In the genomic region with DNA sequence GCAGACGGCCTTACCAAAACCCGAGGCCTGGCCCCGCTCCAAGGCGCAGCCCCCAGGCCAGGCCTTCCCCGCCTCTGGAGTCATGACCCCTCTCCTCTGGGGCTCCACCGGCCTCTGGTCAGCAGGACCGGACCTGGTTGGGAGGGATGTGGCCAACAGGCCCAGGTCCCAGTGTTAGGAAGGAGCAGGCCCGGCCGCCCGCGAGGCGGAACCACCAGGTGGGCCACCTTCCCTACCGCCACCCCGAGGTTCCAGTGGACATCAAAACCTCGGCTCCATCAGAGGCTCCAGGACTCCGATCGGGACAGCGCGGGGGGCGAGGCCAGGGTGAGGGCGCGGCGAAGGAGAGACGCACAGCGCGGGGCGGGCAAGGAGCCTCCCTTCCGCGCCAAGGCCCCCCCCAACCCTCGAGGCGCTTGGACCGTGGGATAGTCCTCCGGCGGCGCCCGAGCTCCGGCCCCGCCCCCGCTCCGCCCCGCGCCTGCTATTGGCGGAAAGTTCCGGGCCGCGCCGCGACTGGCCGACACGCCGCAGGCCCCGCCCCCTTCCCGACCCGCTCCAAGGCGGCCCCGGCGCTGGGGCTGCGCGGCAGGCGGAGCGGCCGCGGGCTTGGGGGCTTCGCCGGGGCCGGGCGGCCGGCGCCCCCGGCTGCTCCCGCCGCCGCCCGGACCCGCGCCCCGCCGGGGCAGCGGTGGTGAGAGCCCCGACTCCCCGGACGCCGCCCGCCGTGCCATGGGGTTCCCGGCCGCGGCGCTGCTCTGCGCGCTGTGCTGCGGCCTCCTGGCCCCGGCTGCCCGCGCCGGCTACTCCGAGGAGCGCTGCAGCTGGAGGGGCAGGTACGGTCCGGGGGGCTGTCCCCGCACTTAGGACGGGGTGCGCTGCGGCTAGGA, we compare ENCODE assay signal across 8 cellular contexts. TPM values are rescaled to one million over a fixed set of nuclear protein-coding genes. Genes with fewer than 3 reads are reported as not detected.
DNase-seq lines count a peak whose midpoint lies in the region; ATAC-seq and TF ChIP-seq lines count a peak whose summit lies in the region.

TSS of gene METRN (plus strand) at position 561 of the 890 bp plus-strand sequence. CDS start at position 733, 172 bp downstream.

- H3K9me2 ChIP-seq in Karpas-422 (replicated peaks; ENCODE audit: insufficient read depth, low read length) (no peaks in the 10 kb centered on the region), SU-DHL-6 (replicated peaks; ENCODE audit: insufficient read depth, low read length) (no peaks in the 10 kb centered on the region)

- peaks cover 27% of the 10 kb centered on the region for H3K4me1 ChIP-seq in CD8-positive, alpha-beta T cell (ENCODE audit: insufficient read depth, low read length)
- H3K4me1 ChIP-seq in Karpas-422 (ENCODE audit: low read length) (peaks cover 50% of the 10 kb centered on the region), osteoblast (ENCODE audit: insufficient read depth, low read length) (peaks cover 16% of the 10 kb centered on the region), suprapubic skin (peaks cover 27% of the 10 kb centered on the region)

- H3K4me3 Mint-ChIP-seq in CD8-positive, alpha-beta T cell: peak within 1 kb of the TSS; percentile 76
- peak within 1 kb of the TSS; percentile 78 for H3K4me3 Mint-ChIP-seq in activated naive CD8-positive, alpha-beta T cell

- no peaks in the 10 kb centered on the region for H3K9me3 ChIP-seq in CD8-positive, alpha-beta T cell (ENCODE audit: low read length)
- H3K9me3 ChIP-seq in Karpas-422 (ENCODE audit: low read length) (no peaks in the 10 kb centered on the region), SU-DHL-6 (ENCODE audit: insufficient read depth, low read length) (no peaks in the 10 kb centered on the region), osteoblast (ENCODE audit: low read depth, low read length) (no peaks in the 10 kb centered on the region), suprapubic skin (no peaks in the 10 kb centered on the region)

- TF ChIP-seq POLR2A in suprapubic skin (IDR thresholded peaks at IDR 0.05): no peak

- no peaks in the 10 kb centered on the region for H3K9me3 Mint-ChIP-seq in CD8-positive, alpha-beta T cell
- H3K9me3 Mint-ChIP-seq in activated naive CD8-positive, alpha-beta T cell (ENCODE audit: low read depth): no peaks in the 10 kb centered on the region

- H3K27ac ChIP-seq in CD8-positive, alpha-beta T cell (ENCODE audit: low read depth, low read length): no peak within 1 kb of the TSS
- H3K27ac ChIP-seq in Karpas-422 (ENCODE audit: low read length): peak within 1 kb of the TSS; percentile 63
- H3K27ac ChIP-seq in SU-DHL-6 (ENCODE audit: low read depth, low read length): no peak within 1 kb of the TSS
- no peak within 1 kb of the TSS for H3K27ac ChIP-seq in osteoblast (ENCODE audit: low read depth, low read length)
- H3K27ac ChIP-seq in suprapubic skin: no peak within 1 kb of the TSS

- no peak for TF ChIP-seq EP300 in suprapubic skin (IDR thresholded peaks at IDR 0.05)

- H3K4me2 ChIP-seq in Karpas-422 (ENCODE audit: low read depth, low read length, poor library complexity, severe bottlenecking) (peak within 1 kb of the TSS; percentile 70), SU-DHL-6 (ENCODE audit: low read depth, low read length, poor library complexity, severe bottlenecking) (peak within 1 kb of the TSS; percentile 44), osteoblast (ENCODE audit: insufficient read depth, low read length) (peak within 1 kb of the TSS; percentile 80)

- H3K27me3 Mint-ChIP-seq in CD8-positive, alpha-beta T cell (ENCODE audit: low read depth): peaks cover 4% of the 10 kb centered on the region
- H3K27me3 Mint-ChIP-seq in activated naive CD8-positive, alpha-beta T cell: peaks cover 3% of the 10 kb centered on the region

- peak within 1 kb of the TSS; percentile 84 for H3K9ac ChIP-seq in Karpas-422 (ENCODE audit: low read length)
- peak within 1 kb of the TSS; percentile 35; the same call in 1 of the 2 replicates for H3K9ac ChIP-seq in SU-DHL-6 (ENCODE audit: low read length)

- TF ChIP-seq CTCF in CD8-positive, alpha-beta T cell (IDR thresholded peaks at IDR 0.05): no peak
- TF ChIP-seq CTCF in SU-DHL-6 (IDR thresholded peaks at IDR 0.05; ENCODE audit: insufficient read depth, low read length, poor library complexity, severe bottlenecking) (no peak), osteoblast (IDR thresholded peaks at IDR 0.05; ENCODE audit: extremely low read depth, low read depth, low read length) (no peak), suprapubic skin (IDR thresholded peaks at IDR 0.05) (no peak)

- CTCF ChIA-PET in CD8-positive, alpha-beta T cell (lab: Charles Lee): interaction anchor here (1.1 to 17.6 kb wide), 6 partner anchors 8 to 72 kb away, joined by 3 to 353 read pairs (median 60); partner anchors contain the start of genes ANTKMT, CCDC78, CHTF18 and CIAO3

- intact Hi-C loops in CD8-positive, alpha-beta T cell (cut with DNase I, micrococcal nuclease): loop anchor here in 1 of 2 experiments (1.0 to 5.0 kb wide), 2 partner anchors 25 to 477 kb away; partner anchors contain the start of gene CIAO3

- H2AFZ ChIP-seq in Karpas-422 (ENCODE audit: low read length) (0 out of 2 replicates have a peak within 1 kb of the TSS, but pooled peaks have one; percentile 14), SU-DHL-6 (ENCODE audit: low read depth, low read length, severe bottlenecking) (no peak within 1 kb of the TSS), osteoblast (ENCODE audit: low read length) (peak within 1 kb of the TSS; percentile 72)

- H3K27me3 ChIP-seq in CD8-positive, alpha-beta T cell (ENCODE audit: insufficient read depth, low read length): peaks cover 12% of the 10 kb centered on the region
- no peaks in the 10 kb centered on the region for H3K27me3 ChIP-seq in Karpas-422 (ENCODE audit: low read length)
- H3K27me3 ChIP-seq in SU-DHL-6 (ENCODE audit: low read length): no peaks in the 10 kb centered on the region
- peaks cover 7% of the 10 kb centered on the region for H3K27me3 ChIP-seq in osteoblast (ENCODE audit: insufficient read depth, low read length)
- H3K27me3 ChIP-seq in suprapubic skin: peaks cover 60% of the 10 kb centered on the region

- no peaks in the 10 kb centered on the region for H3K36me3 Mint-ChIP-seq in CD8-positive, alpha-beta T cell
- H3K36me3 Mint-ChIP-seq in activated naive CD8-positive, alpha-beta T cell: no peaks in the 10 kb centered on the region

- H3K27ac Mint-ChIP-seq in CD8-positive, alpha-beta T cell: no peak within 1 kb of the TSS
- no peak within 1 kb of the TSS for H3K27ac Mint-ChIP-seq in activated naive CD8-positive, alpha-beta T cell

- H4K20me1 ChIP-seq in Karpas-422 (ENCODE audit: insufficient read depth, low read depth, low read length) (peaks cover 37% of the 10 kb centered on the region), SU-DHL-6 (ENCODE audit: low read depth, low read length) (no peaks in the 10 kb centered on the region), osteoblast (ENCODE audit: insufficient read depth, low read length) (peaks cover 7% of the 10 kb centered on the region)

- no peaks in the 10 kb centered on the region for H3K36me3 ChIP-seq in CD8-positive, alpha-beta T cell (ENCODE audit: insufficient read depth, low read length)
- no peaks in the 10 kb centered on the region for H3K36me3 ChIP-seq in Karpas-422 (ENCODE audit: insufficient read depth, low read length)
- H3K36me3 ChIP-seq in SU-DHL-6 (ENCODE audit: low read length): no peaks in the 10 kb centered on the region
- H3K36me3 ChIP-seq in osteoblast (ENCODE audit: insufficient read depth, low read length): no peaks in the 10 kb centered on the region
- no peaks in the 10 kb centered on the region for H3K36me3 ChIP-seq in suprapubic skin

- H3K4me3 ChIP-seq in CD8-positive, alpha-beta T cell (ENCODE audit: low read depth, low read length): peak within 1 kb of the TSS; percentile 54
- peak within 1 kb of the TSS; percentile 81 for H3K4me3 ChIP-seq in Karpas-422 (ENCODE audit: low read length)
- H3K4me3 ChIP-seq in SU-DHL-6 (ENCODE audit: insufficient read depth, low read length, poor library complexity, severe bottlenecking): peak within 1 kb of the TSS; percentile 36
- peak within 1 kb of the TSS; percentile 73 for H3K4me3 ChIP-seq in osteoblast (ENCODE audit: insufficient read depth, low read length)
- peak within 1 kb of the TSS; percentile 76 for H3K4me3 ChIP-seq in suprapubic skin

- H3K4me1 Mint-ChIP-seq in CD8-positive, alpha-beta T cell (ENCODE audit: low read depth): peaks cover 23% of the 10 kb centered on the region
- peaks cover 16% of the 10 kb centered on the region for H3K4me1 Mint-ChIP-seq in activated naive CD8-positive, alpha-beta T cell (ENCODE audit: low read depth)

- WGBS in suprapubic skin: 7% methylated on average over 62 of the region's 104 CpGs

- H3K79me2 ChIP-seq in Karpas-422 (ENCODE audit: low read length) (peaks cover 4% of the 10 kb centered on the region; the same call in 1 of the 2 replicates), SU-DHL-6 (ENCODE audit: insufficient read depth, low read length) (no peaks in the 10 kb centered on the region), osteoblast (ENCODE audit: insufficient read depth, low read length) (peaks cover 6% of the 10 kb centered on the region)

- DNase-seq in CD8-positive, alpha-beta T cell: peak; percentile 73 to 94 (median 85)
- DNase-seq in Karpas-422: peak; percentile 96
- peak; percentile 84 for DNase-seq in glomerular visceral epithelial cell (ENCODE audit: extremely low spot score)
- peak; percentile 100 for DNase-seq in osteoblast (ENCODE audit: insufficient read length, low spot score, missing footprints)
- peak; percentile 92 to 94 for DNase-seq in suprapubic skin (ENCODE audit: low spot score in 2 of 2)

- H3F3A ChIP-seq in SU-DHL-6 (ENCODE audit: insufficient read depth): no peaks in the 10 kb centered on the region

- peak; percentile 93 for ATAC-seq in CD8-positive, alpha-beta T cell
- ATAC-seq in GM21390 (IDR thresholded peaks at IDR 0.05; ENCODE audit: unreplicated experiment): peak; percentile 68

- POLR2A ChIA-PET in CD8-positive, alpha-beta T cell (lab: Charles Lee): interaction anchor here (1.4 to 4.7 kb wide), 3 partner anchors 12 to 26 kb away, joined by 3 to 53 read pairs (median 19); partner anchors contain the start of genes CCDC78, CIAO3 and HAGHL

RNA-seq across cellular contexts. Expression of gene METRN, which starts in this region (rescaled TPM):
- total RNA-seq in CD8-positive, alpha-beta T cell: 10 to 100 TPM in 1 of 2 experiments, 1 to 10 TPM in 1; 9.2 to 10.1 TPM
- 25.2 and 132 TPM in 2 replicates for total RNA-seq in Karpas-422 (2014; rRNA removed; shearing (Covaris generic); ENCODE audit: low replicate concordance)
- total RNA-seq in osteoblast (30.9 and 33.3 TPM in 2 replicates), suprapubic skin (10 to 100 TPM; 10.0 to 30.9 (median 15.8) TPM)
